18 cellular contexts compared by ENCODE assay signal in genomic region chr6:56259163-56259562, GRCh38. TPM values are rescaled to one million over a fixed set of nuclear protein-coding genes. Genes with fewer than 3 reads are reported as not detected.
"Had no signal": no experiment of that assay in that cellular context is flagged by ENCODE, and none has a peak within 500 bp of the region (broad histone marks: within the 10 kb centered on the region; RNA-seq: fewer than 3 reads in every experiment).

No MANE protein-coding gene starts in this region.

- H3K27ac ChIP-seq: epithelial cell of prostate, left ventricle myocardium inferior, parathyroid adenoma, right lobe of liver, thoracic aorta, upper lobe of right lung had no signal

- DNase-seq: activated B cell treated with CpG ODN at 0.5 μM for 24 hours; activated CD4-positive, alpha-beta memory T cell treated with anti-CD3 and anti-CD28 coated beads for 36 hours; activated CD4-positive, alpha-beta T cell treated with anti-CD3 and anti-CD28 coated beads for 4 hours; activated T-cell treated with anti-CD3 and anti-CD28 coated beads for 4 hours; dorsolateral prefrontal cortex; endodermal cell; foreskin melanocyte; immature natural killer cell; kidney glomerular epithelial cell; left ventricle myocardium inferior; naive thymus-derived CD8-positive, alpha-beta T cell; right lobe of liver; stimulated activated CD4-positive, alpha-beta T cell treated with anti-CD3 and anti-CD28 coated beads, Interleukin-4, amount 100 ng/mL, for 4 hours; upper lobe of right lung had no signal

- H3K27me3 ChIP-seq: right lobe of liver, upper lobe of right lung had no signal

- ATAC-seq: naive thymus-derived CD8-positive, alpha-beta T cell; right lobe of liver; stimulated activated memory B cell treated with anti-CD40 and anti-IgM and Interleukin-4, amounts not matched to agents 10 μg/mL and 1 μg/mL and 100 μg/mL, for 72 hours; upper lobe of right lung had no signal

- H3K9me3 ChIP-seq: left ventricle myocardium inferior, right lobe of liver, thoracic aorta, upper lobe of right lung had no signal

- H2AFZ ChIP-seq: parathyroid adenoma had no signal

- H3K36me3 ChIP-seq: left ventricle myocardium inferior, right lobe of liver, thoracic aorta, upper lobe of right lung had no signal

- H3K9ac ChIP-seq: parathyroid adenoma had no signal

- H3K79me2 ChIP-seq: parathyroid adenoma had no signal

- H3K4me1 ChIP-seq: left ventricle myocardium inferior, right lobe of liver, upper lobe of right lung had no signal

- H3K4me3 ChIP-seq: dorsolateral prefrontal cortex, left ventricle myocardium inferior, right lobe of liver, thoracic aorta, upper lobe of right lung had no signal

RNA-seq across cellular contexts. Expression of gene COL21A1, which starts 11.8 kb away (rescaled TPM):
- total RNA-seq: activated B cell treated with CpG ODN at 0.5 μM for 24 hours; activated CD4-positive, alpha-beta memory T cell treated with anti-CD3 and anti-CD28 coated beads for 36 hours; naive thymus-derived CD8-positive, alpha-beta T cell had no signal
- polyA plus RNA-seq: immature natural killer cell; naive thymus-derived CD8-positive, alpha-beta T cell had no signal
